Comparison of ENCODE assay signal across 1 cellular context in genomic region chr10:7408494-7409044, GRCh38.
TF ChIP-seq lines count a peak whose summit lies in the region.

No MANE protein-coding gene starts in this region.

TF ChIP-seq in K562, 482 proteins besides CTCF, POLR2A, EP300 and RAD21 (continued from another document):
- TF ChIP-seq MGA (IDR thresholded peaks at IDR 0.05) (peak; percentile 65), RBFOX2 (IDR thresholded peaks at IDR 0.05; ENCODE audit: low read depth, low read length) (peak; percentile 65), DACH1 (IDR thresholded peaks at IDR 0.05; ENCODE audit: partially characterized antibody) (no peak), RNF2 (IDR thresholded peaks at IDR 0.05) (0 out of 2 replicates have a peak, but pooled peaks have one; percentile 45), CXXC5 (CRISPR knock-in tag; IDR thresholded peaks at IDR 0.05) (peak; percentile 73), SOX6 (IDR thresholded peaks at IDR 0.05) (no peak), CCNT2 (IDR thresholded peaks at IDR 0.05; ENCODE audit: borderline replicate concordance, extremely low read depth, insufficient read length, low read depth, low read length) (peak; percentile 50), PTRF (tag; IDR thresholded peaks at IDR 0.05) (no peak), JUNB (CRISPR knock-in tag; conservative IDR thresholded peaks at IDR 0.05) (no peak), ZBTB7A (IDR thresholded peaks at IDR 0.05; ENCODE audit: borderline replicate concordance, control insufficient read depth, low read depth, low read length) (peak; percentile 76; the same call in 1 of the 2 replicates), ZNF347 (CRISPR knock-in tag; IDR thresholded peaks at IDR 0.05; ENCODE audit: low read depth) (no peak), EGR1 (conservative IDR thresholded peaks at IDR 0.05) (peak; percentile 91), STAG1 (CRISPR knock-in tag; IDR thresholded peaks at IDR 0.05; ENCODE audit: borderline replicate concordance) (peak; percentile 66; the same call in 1 of the 2 replicates), KAT2B (IDR thresholded peaks at IDR 0.05; ENCODE audit: low read depth, low read length) (no peak), ZFP36 (IDR thresholded peaks at IDR 0.05; ENCODE audit: low read depth, low read length, partially characterized antibody) (no peak), HMGXB4 (CRISPR knock-in tag; IDR thresholded peaks at IDR 0.05) (no peak), SRSF1 (IDR thresholded peaks at IDR 0.05; ENCODE audit: low read depth, low read length) (no peak), ZC3H8 (IDR thresholded peaks at IDR 0.05) (no peak), EP400 (IDR thresholded peaks at IDR 0.05) (0 out of 2 replicates have a peak, but pooled peaks have one; percentile 44), BDP1 (IDR thresholded peaks at IDR 0.05; ENCODE audit: insufficient read depth, insufficient read length) (no peak), GABPB2 (CRISPR knock-in tag; conservative IDR thresholded peaks at IDR 0.05) (no peak)
- TF ChIP-seq, protein P1, sequence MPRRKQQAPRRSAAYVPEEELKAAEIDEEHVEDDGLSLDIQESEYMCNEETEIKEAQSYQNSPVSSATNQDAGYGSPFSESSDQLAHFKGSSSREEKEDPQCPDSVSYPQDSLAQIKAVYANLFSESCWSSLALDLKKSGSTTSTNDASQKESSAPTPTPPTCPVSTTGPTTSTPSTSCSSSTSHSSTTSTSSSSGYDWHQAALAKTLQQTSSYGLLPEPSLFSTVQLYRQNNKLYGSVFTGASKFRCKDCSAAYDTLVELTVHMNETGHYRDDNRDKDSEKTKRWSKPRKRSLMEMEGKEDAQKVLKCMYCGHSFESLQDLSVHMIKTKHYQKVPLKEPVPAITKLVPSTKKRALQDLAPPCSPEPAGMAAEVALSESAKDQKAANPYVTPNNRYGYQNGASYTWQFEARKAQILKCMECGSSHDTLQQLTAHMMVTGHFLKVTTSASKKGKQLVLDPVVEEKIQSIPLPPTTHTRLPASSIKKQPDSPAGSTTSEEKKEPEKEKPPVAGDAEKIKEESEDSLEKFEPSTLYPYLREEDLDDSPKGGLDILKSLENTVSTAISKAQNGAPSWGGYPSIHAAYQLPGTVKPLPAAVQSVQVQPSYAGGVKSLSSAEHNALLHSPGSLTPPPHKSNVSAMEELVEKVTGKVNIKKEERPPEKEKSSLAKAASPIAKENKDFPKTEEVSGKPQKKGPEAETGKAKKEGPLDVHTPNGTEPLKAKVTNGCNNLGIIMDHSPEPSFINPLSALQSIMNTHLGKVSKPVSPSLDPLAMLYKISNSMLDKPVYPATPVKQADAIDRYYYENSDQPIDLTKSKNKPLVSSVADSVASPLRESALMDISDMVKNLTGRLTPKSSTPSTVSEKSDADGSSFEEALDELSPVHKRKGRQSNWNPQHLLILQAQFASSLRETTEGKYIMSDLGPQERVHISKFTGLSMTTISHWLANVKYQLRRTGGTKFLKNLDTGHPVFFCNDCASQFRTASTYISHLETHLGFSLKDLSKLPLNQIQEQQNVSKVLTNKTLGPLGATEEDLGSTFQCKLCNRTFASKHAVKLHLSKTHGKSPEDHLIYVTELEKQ (CRISPR knock-in tag; IDR thresholded peaks at IDR 0.05), result no peak
- TF ChIP-seq, protein P2, sequence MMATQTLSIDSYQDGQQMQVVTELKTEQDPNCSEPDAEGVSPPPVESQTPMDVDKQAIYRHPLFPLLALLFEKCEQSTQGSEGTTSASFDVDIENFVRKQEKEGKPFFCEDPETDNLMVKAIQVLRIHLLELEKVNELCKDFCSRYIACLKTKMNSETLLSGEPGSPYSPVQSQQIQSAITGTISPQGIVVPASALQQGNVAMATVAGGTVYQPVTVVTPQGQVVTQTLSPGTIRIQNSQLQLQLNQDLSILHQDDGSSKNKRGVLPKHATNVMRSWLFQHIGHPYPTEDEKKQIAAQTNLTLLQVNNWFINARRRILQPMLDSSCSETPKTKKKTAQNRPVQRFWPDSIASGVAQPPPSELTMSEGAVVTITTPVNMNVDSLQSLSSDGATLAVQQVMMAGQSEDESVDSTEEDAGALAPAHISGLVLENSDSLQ (IDR thresholded peaks at IDR 0.05), result no peak
